In the genomic region with DNA sequence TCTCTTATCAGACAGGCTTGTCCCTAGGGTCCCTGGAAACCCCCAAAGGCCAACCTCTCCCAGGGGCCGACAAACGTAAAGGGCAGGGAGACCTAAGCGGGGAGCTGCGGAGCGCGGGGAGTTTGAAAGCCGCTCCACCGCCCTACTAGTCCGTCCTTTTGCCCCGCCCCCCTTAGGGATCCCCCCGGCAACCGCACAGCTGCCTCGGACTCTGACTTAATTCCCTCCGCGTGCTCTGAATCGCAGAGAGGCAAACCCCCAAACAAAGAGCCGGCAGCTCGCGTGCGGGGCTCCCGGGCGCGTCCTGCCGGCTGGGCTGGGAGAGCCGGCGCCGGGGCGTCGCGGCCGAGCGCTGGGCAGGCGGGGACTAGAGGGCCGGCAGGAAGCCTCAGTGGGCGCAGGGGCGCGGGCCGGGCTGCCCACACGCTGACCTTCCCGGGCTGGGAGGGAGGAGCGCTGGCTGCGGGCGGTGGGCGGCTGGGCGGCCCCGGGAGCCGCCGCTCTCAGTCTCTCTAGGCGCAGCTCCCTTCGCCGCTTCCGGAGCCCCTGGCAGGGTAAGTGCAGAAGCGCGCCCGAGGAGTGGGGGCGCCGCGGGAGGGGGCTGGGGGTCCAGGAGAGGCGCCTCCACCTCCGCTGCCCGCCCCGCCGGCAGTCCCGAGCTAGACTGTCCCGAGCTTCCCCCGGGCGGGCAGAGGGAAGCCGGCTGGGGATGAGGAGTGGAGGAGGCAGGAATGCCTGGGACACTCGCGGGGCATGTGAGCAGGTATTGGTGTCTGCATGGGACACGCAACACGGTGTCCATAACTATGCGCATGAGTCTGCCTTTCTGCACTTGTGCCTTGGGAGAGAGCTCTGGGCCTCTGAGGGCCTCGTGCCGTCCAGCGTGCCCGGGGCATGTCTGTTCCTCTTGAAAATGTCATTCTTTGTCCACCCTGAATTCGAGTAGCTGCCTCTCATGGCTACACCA, we compare ENCODE assay signal across 8 cellular contexts. TPM values are rescaled to one million over a fixed set of nuclear protein-coding genes. Genes with fewer than 3 reads are reported as not detected.
DNase-seq lines count a peak whose midpoint lies in the region; ATAC-seq and TF ChIP-seq lines count a peak whose summit lies in the region.

TSS of gene TSPAN11 (plus strand) at position 506 of the 967 bp plus-strand sequence. CDS start 27,244 bp downstream, outside the sequence.

- no peak within 1 kb of the TSS for H2AFZ ChIP-seq in PC-3 (ENCODE audit: low read length)

- H3K27me3 Mint-ChIP-seq in activated CD4-positive, alpha-beta T cell treated with anti-CD3 and anti-CD28 coated beads for 36 hours: peaks cover 50% of the 10 kb centered on the region
- peaks cover 3% of the 10 kb centered on the region for H3K27me3 Mint-ChIP-seq in osteocyte (ENCODE audit: unreplicated experiment)

- no peak for ATAC-seq in activated CD4-positive, alpha-beta T cell treated with anti-CD3 and anti-CD28 coated beads for 36 hours
- ATAC-seq in PC-3: no peak

- 0 out of 2 replicates have a peak, but pooled peaks cover 4% of the 10 kb centered on the region for H3K4me1 ChIP-seq in PC-3 (ENCODE audit: insufficient read depth, low read length)

- intact Hi-C loops in activated CD4-positive, alpha-beta T cell treated with anti-CD3 and anti-CD28 coated beads for 36 hours (cut with DNase I, micrococcal nuclease): no loop called here
- intact Hi-C loops in PC-3 (cut with micrococcal nuclease): no loop called here

- H3K36me3 ChIP-seq in SK-N-MC (ENCODE audit: insufficient read depth, low read length) (no peaks in the 10 kb centered on the region), PC-3 (ENCODE audit: low read depth, low read length) (no peaks in the 10 kb centered on the region)

- no peaks in the 10 kb centered on the region for H3K9me3 Mint-ChIP-seq in activated CD4-positive, alpha-beta T cell treated with anti-CD3 and anti-CD28 coated beads for 36 hours (ENCODE audit: low read depth)
- no peaks in the 10 kb centered on the region for H3K9me3 Mint-ChIP-seq in osteocyte (ENCODE audit: unreplicated experiment)

- POLR2A ChIA-PET in activated CD4-positive, alpha-beta T cell treated with anti-CD3 and anti-CD28 coated beads for 36 hours (lab: Charles Lee): no interaction called here
- POLR2A ChIA-PET in PC-3 (lab: Charles Lee; ENCODE audit: unreplicated experiment): no interaction called here

- H3K9me3 ChIP-seq in SK-N-MC (ENCODE audit: low read depth, low read length) (no peaks in the 10 kb centered on the region), PC-3 (ENCODE audit: low read length) (no peaks in the 10 kb centered on the region)

- CTCF ChIA-PET in activated CD4-positive, alpha-beta T cell treated with anti-CD3 and anti-CD28 coated beads for 36 hours (lab: Charles Lee): interaction anchor here (1.2 kb wide), 1 partner anchor 78 kb away, joined by 3 read pairs; no protein-coding TSS in a partner anchor
- CTCF ChIA-PET in PC-3 (lab: Charles Lee): no interaction called here

- no peaks in the 10 kb centered on the region for H3K4me1 Mint-ChIP-seq in activated CD4-positive, alpha-beta T cell treated with anti-CD3 and anti-CD28 coated beads for 36 hours
- peaks cover 18% of the 10 kb centered on the region for H3K4me1 Mint-ChIP-seq in osteocyte (ENCODE audit: unreplicated experiment)

- H3K9ac ChIP-seq in SK-N-MC (ENCODE audit: insufficient read length) (peak within 1 kb of the TSS; percentile 89), PC-3 (ENCODE audit: low read length) (no peak within 1 kb of the TSS)

- DNase-seq in activated CD4-positive, alpha-beta T cell treated with anti-CD3 and anti-CD28 coated beads for 36 hours: peak; percentile 12
- DNase-seq in activated CD4-positive, alpha-beta T cell treated with anti-CD3 and anti-CD28 coated beads for 1 hour: no peak
- DNase-seq in SK-N-MC (ENCODE audit: low read depth, low spot score) (no peak), globus pallidus (ENCODE audit: low spot score) (peak; percentile 42), osteocyte (ENCODE audit: extremely low spot score, unreplicated experiment) (no peak), PC-3 (no peak), NCI-H446 treated with DMSO at 0.1 percent for 48 hours (lab: John Stamatoyannopoulos, UW) (no peak), NOMO-1 (lab: John Stamatoyannopoulos, UW; ENCODE audit: unreplicated experiment in 2 of 2) (no peak)

- no peaks in the 10 kb centered on the region for H3F3A ChIP-seq in PC-3 (ENCODE audit: low read length, unreplicated experiment)

- H3K27ac Mint-ChIP-seq in activated CD4-positive, alpha-beta T cell treated with anti-CD3 and anti-CD28 coated beads for 36 hours: no peak within 1 kb of the TSS
- H3K27ac Mint-ChIP-seq in osteocyte (ENCODE audit: unreplicated experiment): no peak within 1 kb of the TSS

- H3K9me2 ChIP-seq in PC-3 (replicated peaks; ENCODE audit: low read length): no peaks in the 10 kb centered on the region

- H3K27ac ChIP-seq in SK-N-MC (peak within 1 kb of the TSS; percentile 76), PC-3 (ENCODE audit: low read length) (no peak within 1 kb of the TSS)

- no peaks in the 10 kb centered on the region for H3K79me2 ChIP-seq in PC-3 (ENCODE audit: low read length)

- H4K20me1 ChIP-seq in PC-3 (ENCODE audit: low read length): no peaks in the 10 kb centered on the region

- BruUV-seq in PC-3 (replicated peaks; lab: Mats Ljungman, UMichigan): no TSS peak

- H3K27me3 ChIP-seq in PC-3 (ENCODE audit: low read length): no peaks in the 10 kb centered on the region

- H3K36me3 Mint-ChIP-seq in activated CD4-positive, alpha-beta T cell treated with anti-CD3 and anti-CD28 coated beads for 36 hours (ENCODE audit: low read depth): no peaks in the 10 kb centered on the region
- H3K36me3 Mint-ChIP-seq in osteocyte (ENCODE audit: unreplicated experiment): no peaks in the 10 kb centered on the region

- H3K4me3 ChIP-seq in SK-N-MC: peak within 1 kb of the TSS; percentile 92
- H3K4me3 ChIP-seq in PC-3 (ENCODE audit: low read length): no peak within 1 kb of the TSS

- TF ChIP-seq CTCF in osteocyte (IDR thresholded peaks at IDR 0.05) (peak; percentile 20), PC-3 (conservative IDR thresholded peaks at IDR 0.05; ENCODE audit: low read depth, low read length) (no peak)

- no peak within 1 kb of the TSS for H3K4me3 Mint-ChIP-seq in activated CD4-positive, alpha-beta T cell treated with anti-CD3 and anti-CD28 coated beads for 36 hours
- peak within 1 kb of the TSS; percentile 65 for H3K4me3 Mint-ChIP-seq in osteocyte (ENCODE audit: unreplicated experiment)

- no peak within 1 kb of the TSS for H3K4me2 ChIP-seq in PC-3 (ENCODE audit: low read length)

RNA-seq across cellular contexts. Expression of gene TSPAN11, which starts in this region (rescaled TPM):
- not detected for total RNA-seq in activated CD4-positive, alpha-beta T cell treated with anti-CD3 and anti-CD28 coated beads for 36 hours
- total RNA-seq in osteocyte (8.4 and 9.2 TPM in 2 replicates), PC-3 (2014; rRNA removed) (not detected in 2 replicates)

Comparison
In these comparisons a context has a peak if more than half of its experiments do, and no peak if none do; other contexts are left out.
1. Peak in DNase-seq in activated CD4-positive, alpha-beta T cell treated with anti-CD3 and anti-CD28 coated beads for 36 hours; RNA of the gene not detected or under 1 TPM.